24 cellular contexts compared by ENCODE assay signal in the genomic region with DNA sequence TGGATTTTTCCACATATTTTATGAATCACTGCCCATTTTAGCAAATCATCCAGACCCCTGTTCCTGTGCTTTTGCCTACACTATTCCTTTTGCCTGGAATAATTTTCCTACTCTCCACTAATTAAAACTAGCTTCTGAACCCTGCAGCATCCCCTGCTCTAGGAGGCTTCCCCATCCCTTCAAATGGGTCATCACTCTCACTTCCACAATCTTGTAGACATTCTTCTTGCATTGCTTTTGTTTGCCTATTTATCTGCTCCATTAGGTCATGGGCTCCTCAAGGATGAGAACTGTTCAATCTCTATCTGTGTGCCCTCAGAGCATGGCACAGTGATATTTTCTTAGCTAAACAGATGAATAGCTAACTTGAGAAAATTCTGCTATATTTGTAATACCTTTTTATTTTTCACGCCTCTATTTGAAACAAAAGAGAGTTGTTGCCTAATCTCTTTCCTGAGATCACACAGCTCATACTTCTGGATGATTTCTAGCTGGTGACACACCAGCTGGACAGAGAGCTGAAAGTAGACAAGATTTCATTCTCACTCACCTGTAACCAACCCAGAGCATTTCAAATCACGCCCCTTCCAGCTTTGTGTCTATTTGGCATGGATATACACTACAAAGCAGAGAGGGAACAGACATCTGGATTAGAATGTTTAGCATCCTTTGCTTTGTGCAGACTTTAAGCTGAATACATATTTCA.
DNase-seq lines count a peak whose midpoint lies in the region; ATAC-seq, FAIRE-seq and TF ChIP-seq lines count a peak whose summit lies in the region.
"Had no signal": no experiment of that assay in that cellular context is flagged by ENCODE, and none has a peak within 500 bp of the region (broad histone marks: within the 10 kb centered on the region; RNA-seq: fewer than 3 reads in every experiment).

No MANE protein-coding gene starts in this region.

- H2AFZ ChIP-seq in mammary epithelial cell (ENCODE audit: low read depth, low read length): no peak overlapping the region
- H2AFZ ChIP-seq: GM23338 had no signal

- no TSS peak for BruUV-seq in mammary epithelial cell (replicated peaks; lab: Mats Ljungman, UMichigan)

- no peaks in the 10 kb centered on the region for H3K36me3 ChIP-seq in mammary epithelial cell (ENCODE audit: insufficient read depth, low read length)
- H3K36me3 ChIP-seq: MG63 had no signal

- no peaks in the 10 kb centered on the region for H3K27me3 Mint-ChIP-seq in stimulated activated naive CD8-positive, alpha-beta T cell treated with anti-CD3 and anti-CD28 coated beads, Interleukin-15, amount 100 ng/mL, for 72 hours
- H3K27me3 Mint-ChIP-seq in stimulated activated naive B cell treated with anti-CD40 and anti-IgM and Interleukin-4, amounts not matched to agents 10 μg/mL and 1 μg/mL and 100 μg/mL, for 72 hours: no peaks in the 10 kb centered on the region
- H3K27me3 Mint-ChIP-seq: CD4-positive, CD25-positive, alpha-beta regulatory T cell; IgD-negative memory B cell had no signal

- in situ Hi-C loops in mammary epithelial cell (cut with MboI; ENCODE audit: low sequenced_read_pairs in 2 of 2): no loop called here

- no peak for FAIRE-seq in HTR-8/SVneo (lab: Jason Lieb, UNC)
- FAIRE-seq: G401.6 had no signal

- dilution Hi-C loops in mammary epithelial cell (cut with HindIII; ENCODE audit: low sequenced_read_pairs): no loop called here

- H4K20me1 ChIP-seq in mammary epithelial cell (ENCODE audit: insufficient read depth, low read length): no peaks in the 10 kb centered on the region

- H3K9me3 ChIP-seq in mammary epithelial cell (replicated peaks; ENCODE audit: insufficient read depth, low read length): peaks cover 2% of the 10 kb centered on the region
- H3K9me3 ChIP-seq: MG63 had no signal

- peak overlapping the region in 1 of 2 donors; percentile 35 for H3K27ac Mint-ChIP-seq in stimulated activated naive CD8-positive, alpha-beta T cell treated with anti-CD3 and anti-CD28 coated beads, Interleukin-15, amount 100 ng/mL, for 72 hours
- no peak overlapping the region for H3K27ac Mint-ChIP-seq in stimulated activated naive B cell treated with anti-CD40 and anti-IgM and Interleukin-4, amounts not matched to agents 10 μg/mL and 1 μg/mL and 100 μg/mL, for 72 hours
- H3K27ac Mint-ChIP-seq: GM23338, IgD-negative memory B cell had no signal

- DNase-seq in NOMO-1 treated with DMSO at 0.1 percent for 48 hours (lab: John Stamatoyannopoulos, UW; ENCODE audit: unreplicated experiment): peak; percentile 44
- no peak for DNase-seq in NOMO-1 treated with dmso at 0.1 percent for 144 hours (lab: John Stamatoyannopoulos, UW; ENCODE audit: unreplicated experiment)
- DNase-seq in stimulated activated naive CD8-positive, alpha-beta T cell treated with anti-CD3 and anti-CD28 coated beads, Interleukin-15, amount 100 ng/mL, for 72 hours: no peak
- no peak for DNase-seq in stimulated activated naive CD8-positive, alpha-beta T cell treated with anti-CD3 and anti-CD28 coated beads, Interleukin-15, Interleukin-2, amounts not matched to agents 100 U/mL and 50 U/mL, for 24 hours
- peak; percentile 48 for DNase-seq in mammary epithelial cell
- no peak for DNase-seq in stimulated activated naive B cell treated with anti-CD40 and anti-IgM and Interleukin-4, amounts not matched to agents 10 μg/mL and 1 μg/mL and 100 μg/mL, for 72 hours
- no peak for DNase-seq in HTR-8/SVneo (ENCODE audit: insufficient read length, low spot score)
- no peak for DNase-seq in NCI-H774 (lab: John Stamatoyannopoulos, UW)
- DNase-seq: 8988T; CD4-positive, CD25-positive, alpha-beta regulatory T cell; COR-L47; DMS 273 treated with DMSO at 0.1 percent for 48 hours; HCEC 1CT; Karpas-422; MG63; NCI-H1105 treated with DMSO at 0.1 percent for 48 hours; NCI-H1694; NCI-H2107; NCI-H510A; Right ventricle myocardium superior had no signal

- H3K9me3 Mint-ChIP-seq in stimulated activated naive CD8-positive, alpha-beta T cell treated with anti-CD3 and anti-CD28 coated beads, Interleukin-15, amount 100 ng/mL, for 72 hours: peaks cover 10 to 22% of the 10 kb centered on the region in 2 donors
- peaks cover 6 to 8% of the 10 kb centered on the region in 2 donors for H3K9me3 Mint-ChIP-seq in stimulated activated naive B cell treated with anti-CD40 and anti-IgM and Interleukin-4, amounts not matched to agents 10 μg/mL and 1 μg/mL and 100 μg/mL, for 72 hours
- H3K9me3 Mint-ChIP-seq: GM23338, IgD-negative memory B cell had no signal

- peaks cover 9% of the 10 kb centered on the region for H3K4me1 ChIP-seq in mammary epithelial cell (ENCODE audit: insufficient read depth, low read length)

- H3K4me2 ChIP-seq in mammary epithelial cell (ENCODE audit: insufficient read depth, low read depth, low read length): no peak overlapping the region
- H3K4me2 ChIP-seq: GM23338 had no signal

- peaks cover 18% of the 10 kb centered on the region for H3K4me1 Mint-ChIP-seq in stimulated activated naive CD8-positive, alpha-beta T cell treated with anti-CD3 and anti-CD28 coated beads, Interleukin-15, amount 100 ng/mL, for 72 hours
- peaks cover 31 to 33% of the 10 kb centered on the region in 2 donors for H3K4me1 Mint-ChIP-seq in stimulated activated naive B cell treated with anti-CD40 and anti-IgM and Interleukin-4, amounts not matched to agents 10 μg/mL and 1 μg/mL and 100 μg/mL, for 72 hours

- intact Hi-C loops in mammary epithelial cell (cut with micrococcal nuclease): no loop called here

- no peak for TF ChIP-seq CTCF in mammary epithelial cell (conservative IDR thresholded peaks at IDR 0.05 in 1 of 2, IDR thresholded peaks at IDR 0.05 in 1 of 2; ENCODE audit: extremely low read depth in 1 of 2, insufficient read depth in 1 of 2, low read depth in 1 of 2, low read length in 2 of 2)

- no peak overlapping the region for H3K27ac ChIP-seq in mammary epithelial cell (ENCODE audit: insufficient read depth, low read depth, low read length)

- peak; percentile 78 for ATAC-seq in stimulated activated naive CD8-positive, alpha-beta T cell treated with anti-CD3 and anti-CD28 coated beads, Interleukin-15, amount 100 ng/mL, for 72 hours
- ATAC-seq in stimulated activated naive CD8-positive, alpha-beta T cell treated with anti-CD3 and anti-CD28 coated beads, Interleukin-15, Interleukin-2, amounts not matched to agents 100 U/mL and 50 U/mL, for 24 hours: no peak
- peak; percentile 65 to 77 for ATAC-seq in stimulated activated naive B cell treated with anti-CD40 and anti-IgM and Interleukin-4, amounts not matched to agents 10 μg/mL and 1 μg/mL and 100 μg/mL, for 72 hours (replicated peaks)
- ATAC-seq: GM23338, SK-N-SH treated with all-trans-retinoic acid at 6 μM for 48 hours had no signal

- no peak overlapping the region for H3K4me3 Mint-ChIP-seq in stimulated activated naive CD8-positive, alpha-beta T cell treated with anti-CD3 and anti-CD28 coated beads, Interleukin-15, amount 100 ng/mL, for 72 hours
- H3K4me3 Mint-ChIP-seq in stimulated activated naive B cell treated with anti-CD40 and anti-IgM and Interleukin-4, amounts not matched to agents 10 μg/mL and 1 μg/mL and 100 μg/mL, for 72 hours: no peak overlapping the region
- H3K4me3 Mint-ChIP-seq: CD4-positive, CD25-positive, alpha-beta regulatory T cell; GM23338; IgD-negative memory B cell had no signal

- no peak overlapping the region for H3K9ac ChIP-seq in mammary epithelial cell (ENCODE audit: insufficient read depth, low read length)

- CTCF ChIA-PET in mammary epithelial cell (lab: Charles Lee; ENCODE audit: low non-redundant PET): no interaction called here

- H3K4me3 ChIP-seq in mammary epithelial cell (replicated peaks in 1 of 3; ENCODE audit: insufficient read depth in 1 of 3, low read depth in 2 of 3, low read length in 3 of 3): no peak overlapping the region
- H3K4me3 ChIP-seq: GM23338, MG63 had no signal

- no peaks in the 10 kb centered on the region for H3K27me3 ChIP-seq in mammary epithelial cell (ENCODE audit: insufficient read depth, low read length)
- H3K27me3 ChIP-seq: MG63 had no signal

- no peaks in the 10 kb centered on the region for H3K79me2 ChIP-seq in mammary epithelial cell (ENCODE audit: insufficient read depth, low read length)

- peaks cover 6 to 14% of the 10 kb centered on the region in 2 donors for H3K36me3 Mint-ChIP-seq in stimulated activated naive B cell treated with anti-CD40 and anti-IgM and Interleukin-4, amounts not matched to agents 10 μg/mL and 1 μg/mL and 100 μg/mL, for 72 hours
- H3K36me3 Mint-ChIP-seq: IgD-negative memory B cell had no signal

- 86% methylated on average over 2 of the region's 2 CpGs for WGBS in mammary epithelial cell (ENCODE audit: low coverage, missing lambda C conversion rate)

Comparison
In these comparisons a context has a peak if more than half of its experiments do, and no peak if none do; other contexts are left out.
1. DNase-seq: peak in NOMO-1 treated with DMSO at 0.1 percent for 48 hours (single experiment) and mammary epithelial cell (single experiment); none in NOMO-1 treated with dmso at 0.1 percent for 144 hours (single experiment), stimulated activated naive CD8-positive, alpha-beta T cell treated with anti-CD3 and anti-CD28 coated beads, Interleukin-15, amount 100 ng/mL, for 72 hours (0 of 2), stimulated activated naive CD8-positive, alpha-beta T cell treated with anti-CD3 and anti-CD28 coated beads, Interleukin-15, Interleukin-2, amounts not matched to agents 100 U/mL and 50 U/mL, for 24 hours (single experiment), stimulated activated naive B cell treated with anti-CD40 and anti-IgM and Interleukin-4, amounts not matched to agents 10 μg/mL and 1 μg/mL and 100 μg/mL, for 72 hours (single experiment), HTR-8/SVneo (single experiment) and NCI-H774 (single experiment).